Comparison of ENCODE assay signal across 13 cellular contexts in the genomic region with DNA sequence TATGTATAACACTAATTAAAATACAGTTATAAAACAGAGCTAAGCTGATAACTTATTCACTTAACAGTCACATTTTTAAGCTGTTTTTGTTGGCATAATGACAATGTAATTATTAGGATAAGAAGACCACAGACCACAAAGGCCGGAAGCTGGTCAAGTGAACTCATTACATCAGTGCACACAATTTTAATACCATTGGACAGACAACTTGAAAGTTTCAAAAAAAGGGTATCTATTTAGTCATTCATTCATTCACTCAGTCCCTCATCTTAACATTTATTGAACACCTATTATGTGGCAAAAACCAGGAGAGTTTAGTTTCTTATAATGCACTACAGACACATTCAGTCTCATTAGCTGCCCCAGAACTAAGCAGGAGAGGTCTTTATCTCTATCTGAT. TPM values are rescaled to one million over a fixed set of nuclear protein-coding genes. Genes with fewer than 3 reads are reported as not detected.
DNase-seq lines count a peak whose midpoint lies in the region; FAIRE-seq and TF ChIP-seq lines count a peak whose summit lies in the region.
"Had no signal": no experiment of that assay in that cellular context is flagged by ENCODE, and none has a peak within 500 bp of the region (broad histone marks: within the 10 kb centered on the region; RNA-seq: fewer than 3 reads in every experiment).

No MANE protein-coding gene starts in this region.

- POLR2A ChIA-PET in activated CD4-positive, alpha-beta memory T cell treated with anti-CD3 and anti-CD28 coated beads, Interleukin-2, amount 10 ng/mL, durations not matched to agents 7 days and 5 days (lab: Charles Lee) = interaction anchor here (0.6 to 3.1 kb wide), 3 partner anchors 12 to 268 kb away, joined by 3 to 15 read pairs (median 3); partner anchors contain the start of genes ERP44 and INVS

- H3K4me3 Mint-ChIP-seq in activated CD4-positive, alpha-beta memory T cell treated with anti-CD3 and anti-CD28 coated beads, Interleukin-2, amount 10 ng/mL, durations not matched to agents 7 days and 5 days = peak overlapping the region; percentile 58

- H3K27me3 Mint-ChIP-seq in activated CD4-positive, alpha-beta memory T cell treated with anti-CD3 and anti-CD28 coated beads, Interleukin-2, amount 10 ng/mL, durations not matched to agents 7 days and 5 days = no peaks in the 10 kb centered on the region

- DNase-seq in D721Med (ENCODE audit: insufficient read length, low spot score) (no peak), glomerular visceral epithelial cell (ENCODE audit: extremely low spot score) (peak; percentile 67), pons (ENCODE audit: low spot score) (no peak), NCI-H2171 treated with DMSO at 0.1 percent for 48 hours (lab: John Stamatoyannopoulos, UW) (no peak), foreskin melanocyte (no peak)
- peak; percentile 32 for DNase-seq in activated CD4-positive, alpha-beta memory T cell treated with anti-CD3 and anti-CD28 coated beads, Interleukin-2, amount 10 ng/mL, durations not matched to agents 7 days and 5 days
- DNase-seq: cerebellar nuclear complex, glutamatergic neuron, NCI-H1694, right cardiac atrium, RPMI8226 had no signal

- H3K4me2 ChIP-seq in KMS-11 = peak overlapping the region; percentile 96; the same call in 1 of the 2 replicates

- peaks cover 72% of the 10 kb centered on the region for H3K4me1 Mint-ChIP-seq in activated CD4-positive, alpha-beta memory T cell treated with anti-CD3 and anti-CD28 coated beads, Interleukin-2, amount 10 ng/mL, durations not matched to agents 7 days and 5 days

- TF ChIP-seq CTCF in D721Med (IDR thresholded peaks at IDR 0.05; ENCODE audit: insufficient read depth, missing control alignments) (no peak), KMS-11 (conservative IDR thresholded peaks at IDR 0.05; ENCODE audit: low read depth, low read length) (no peak)

- no peak overlapping the region for H2AFZ ChIP-seq in KMS-11 (ENCODE audit: low read depth)

- H3K9me3 Mint-ChIP-seq in activated CD4-positive, alpha-beta memory T cell treated with anti-CD3 and anti-CD28 coated beads, Interleukin-2, amount 10 ng/mL, durations not matched to agents 7 days and 5 days = no peaks in the 10 kb centered on the region

- CTCF ChIA-PET in activated CD4-positive, alpha-beta memory T cell treated with anti-CD3 and anti-CD28 coated beads, Interleukin-2, amount 10 ng/mL, durations not matched to agents 7 days and 5 days (lab: Charles Lee) = interaction anchor here (0.6 kb wide), 1 partner anchor 129 kb away, joined by 3 read pairs; no protein-coding TSS in a partner anchor

- FAIRE-seq in D721Med (lab: Jason Lieb, UNC) = peak; percentile 29
- FAIRE-seq: G401.6 had no signal

- no peak overlapping the region for H3K9ac ChIP-seq in KMS-11

- peaks cover 10% of the 10 kb centered on the region for H3K36me3 Mint-ChIP-seq in activated CD4-positive, alpha-beta memory T cell treated with anti-CD3 and anti-CD28 coated beads, Interleukin-2, amount 10 ng/mL, durations not matched to agents 7 days and 5 days (ENCODE audit: low read depth)

- H3K4me1 ChIP-seq in KMS-11 (ENCODE audit: low read depth, poor library complexity, severe bottlenecking) = peaks cover 67% of the 10 kb centered on the region

- no peaks in the 10 kb centered on the region; the same call in 1 of the 2 replicates for H4K20me1 ChIP-seq in KMS-11 (ENCODE audit: insufficient read depth)

- H3K79me2 ChIP-seq in KMS-11 (ENCODE audit: insufficient read depth, low read depth) = peaks cover 94% of the 10 kb centered on the region

- no peaks in the 10 kb centered on the region for H3K27me3 ChIP-seq in KMS-11 (ENCODE audit: insufficient read depth, low read depth)

- H3K36me3 ChIP-seq in KMS-11 (ENCODE audit: insufficient read depth) = no peaks in the 10 kb centered on the region

- H3K4me3 ChIP-seq in KMS-11 (IDR thresholded peaks at IDR 0.05; ENCODE audit: insufficient read depth, low read depth, low read length) = no peak overlapping the region

- H3K27ac Mint-ChIP-seq in activated CD4-positive, alpha-beta memory T cell treated with anti-CD3 and anti-CD28 coated beads, Interleukin-2, amount 10 ng/mL, durations not matched to agents 7 days and 5 days = peak overlapping the region; percentile 62

- peak overlapping the region; percentile 1; the same call in 1 of the 2 replicates for H3K27ac ChIP-seq in KMS-11

RNA-seq across cellular contexts. Expression of gene ERP44, which starts 11.6 kb away (rescaled TPM):
- total RNA-seq in activated CD4-positive, alpha-beta memory T cell treated with anti-CD3 and anti-CD28 coated beads, Interleukin-2, amount 10 ng/mL, durations not matched to agents 7 days and 5 days = 10 to 100 TPM; 22.3 to 23.3 TPM

RNA-seq across cellular contexts. Expression of gene INVS, which starts 11.8 kb away (rescaled TPM):
- 10 to 100 TPM; 13.1 to 13.2 TPM for total RNA-seq in activated CD4-positive, alpha-beta memory T cell treated with anti-CD3 and anti-CD28 coated beads, Interleukin-2, amount 10 ng/mL, durations not matched to agents 7 days and 5 days

Comparison
In these comparisons a context has a peak if more than half of its experiments do, and no peak if none do; other contexts are left out.
1. DNase-seq: peak in activated CD4-positive, alpha-beta memory T cell treated with anti-CD3 and anti-CD28 coated beads, Interleukin-2, amount 10 ng/mL, durations not matched to agents 7 days and 5 days (single experiment) and glomerular visceral epithelial cell (single experiment); none in D721Med (single experiment), pons (single experiment), NCI-H2171 treated with DMSO at 0.1 percent for 48 hours (single experiment) and foreskin melanocyte (single experiment).